In genomic region chr15:52254331-52254730, GRCh38 we compare ENCODE assay signal across 11 cellular contexts. TPM values are rescaled to one million over a fixed set of nuclear protein-coding genes. Genes with fewer than 3 reads are reported as not detected.
A peak's percentile ranks its signal among the peaks of the same experiment; 100 is the strongest.
DNase-seq lines count a peak whose midpoint lies in the region; FAIRE-seq and TF ChIP-seq lines count a peak whose summit lies in the region.
"Had no signal": no experiment of that assay in that cellular context is flagged by ENCODE, and none has a peak within 500 bp of the region (broad histone marks: within the 10 kb centered on the region; RNA-seq: fewer than 3 reads in every experiment).

No MANE protein-coding gene starts in this region.

- H3K4ac ChIP-seq in H9 (ENCODE audit: low read depth, low read length): no peak overlapping the region

- no peak overlapping the region for H3K27ac ChIP-seq in H9 (ENCODE audit: insufficient read length, low read depth, low read length)
- peak overlapping the region; percentile 44 for H3K27ac ChIP-seq in keratinocyte (ENCODE audit: control insufficient read depth, insufficient read depth, low read length)
- no peak overlapping the region for H3K27ac ChIP-seq in RWPE1
- H3K27ac ChIP-seq: hepatocyte had no signal

- H3K23me2 ChIP-seq in H9 (ENCODE audit: insufficient read length, low read depth, low read length, poor library complexity, severe bottlenecking): no peaks in the 10 kb centered on the region

- peaks cover 0 to 52% (median 21%) of the 10 kb centered on the region in 3 experiments; a peak in 5 of 7 replicates for H3K36me3 Mint-ChIP-seq in H9 (ENCODE audit: insufficient read depth in 1 of 3, low read depth in 3 of 3)

- H3K14ac ChIP-seq in H9 (ENCODE audit: insufficient read depth, low read length): no peak overlapping the region; the same call in 1 of the 2 replicates

- no peak overlapping the region for H2BK12ac ChIP-seq in H9 (ENCODE audit: insufficient read length, low read depth, low read length)

- no peak overlapping the region for H3K56ac ChIP-seq in H9 (ENCODE audit: insufficient read length, low read depth, low read length)

- FAIRE-seq in keratinocyte (lab: Jason Lieb, UNC): no peak

- H3K4me3 Mint-ChIP-seq in H9: no peak overlapping the region

- POLR2A ChIA-PET in RWPE1 (lab: Yijun Ruan, JAX; ENCODE audit: low non-redundant PET): no interaction called here

- H3K18ac ChIP-seq in H9 (ENCODE audit: insufficient read length, low read depth, low read length): no peak overlapping the region

- H3K4me1 ChIP-seq in H9 (ENCODE audit: insufficient read depth, low read length) (no peaks in the 10 kb centered on the region; the same call in 1 of the 2 replicates), keratinocyte (ENCODE audit: control insufficient read depth, extremely low read depth, insufficient read depth, low read length) (peaks cover 20% of the 10 kb centered on the region)

- H3K4me2 ChIP-seq in H9 (ENCODE audit: insufficient read depth, insufficient read length, low read length) (no peak overlapping the region), keratinocyte (ENCODE audit: control insufficient read depth, extremely low read depth, insufficient read depth, low read depth, low read length) (no peak overlapping the region)
- H3K4me2 ChIP-seq: hepatocyte had no signal

- H3K9me3 ChIP-seq in H9 (ENCODE audit: control insufficient read depth, low read depth, low read length) (no peaks in the 10 kb centered on the region), keratinocyte (ENCODE audit: control insufficient read depth, low read depth, low read length) (no peaks in the 10 kb centered on the region)

- H2AFZ ChIP-seq in H9 (ENCODE audit: low read length): no peak overlapping the region
- H2AFZ ChIP-seq in keratinocyte (ENCODE audit: control insufficient read depth, low read length): no peak overlapping the region
- H2AFZ ChIP-seq: hepatocyte had no signal

- no peak overlapping the region for H2BK5ac ChIP-seq in H9 (ENCODE audit: insufficient read length, low read length)

- H3K23ac ChIP-seq in H9 (ENCODE audit: insufficient read length, low read depth, low read length): no peak overlapping the region

- no peak overlapping the region for H3K9ac ChIP-seq in H9 (ENCODE audit: extremely low read depth, insufficient read length, low read length)
- no peak overlapping the region for H3K9ac ChIP-seq in keratinocyte (ENCODE audit: control insufficient read depth, extremely low read depth, insufficient read depth, low read length)

- H3K27me3 ChIP-seq in H9 (ENCODE audit: insufficient read depth, low read length) (no peaks in the 10 kb centered on the region), keratinocyte (ENCODE audit: control insufficient read depth, extremely low read depth, insufficient read depth, low read length) (no peaks in the 10 kb centered on the region)
- H3K27me3 ChIP-seq: hepatocyte had no signal

- no peaks in the 10 kb centered on the region for H4K20me1 ChIP-seq in H9 (ENCODE audit: control insufficient read depth, insufficient read depth, insufficient read length)
- H4K20me1 ChIP-seq in keratinocyte (ENCODE audit: control insufficient read depth, extremely low read depth, insufficient read depth, low read length): no peaks in the 10 kb centered on the region

- no peak overlapping the region for H2AK5ac ChIP-seq in H9 (ENCODE audit: insufficient read length, low read length)

- H3T11ph ChIP-seq in H9 (ENCODE audit: low read length): no peak overlapping the region

- no peak overlapping the region for H4K91ac ChIP-seq in H9 (ENCODE audit: insufficient read length, low read depth, low read length)

- H3K4me1 Mint-ChIP-seq in H9: peaks cover 24 to 25% of the 10 kb centered on the region in 2 experiments

- TF ChIP-seq CTCF in H9 (conservative IDR thresholded peaks at IDR 0.05): peak; percentile 38; the same call in 2 of the 3 replicates
- TF ChIP-seq CTCF in keratinocyte (optimal IDR thresholded peaks at IDR 0.05 in 1 of 3, IDR thresholded peaks at IDR 0.05 in 1 of 3, conservative IDR thresholded peaks at IDR 0.05 in 1 of 3; ENCODE audit: extremely low read depth in 1 of 3, insufficient read depth in 2 of 3, low read length in 3 of 3): peak in 2 of 3 experiments; percentile 29 to 31
- no peak for TF ChIP-seq CTCF in RWPE1 (conservative IDR thresholded peaks at IDR 0.05; ENCODE audit: low read depth)

- no peak overlapping the region for H4K5ac ChIP-seq in H9 (ENCODE audit: insufficient read length, low read depth, low read length)

- DNase-seq in NK-92 treated with Interleukin-12 subunit alpha and Interleukin-12 subunit beta, amount 100 ng/mL, for 24 hours (lab: John Stamatoyannopoulos, UW): peak; percentile 19
- DNase-seq in NK-92 (lab: John Stamatoyannopoulos, UW; ENCODE audit: unreplicated experiment) (no peak), H9 (no peak), RPMI7951 (ENCODE audit: low read depth) (peak; percentile 15), keratinocyte (ENCODE audit: low read depth, low spot score) (no peak), COR-L47 (lab: John Stamatoyannopoulos, UW) (no peak), RWPE1 (ENCODE audit: low spot score) (no peak)
- no peak for DNase-seq in stimulated activated naive CD4-positive, alpha-beta T cell (lab: John Stamatoyannopoulos, UW)
- DNase-seq: activated gamma-delta T cell treated with Interleukin-2 at 50 U/mL for 16 hours, NCI-H510A had no signal

- H3K27me3 Mint-ChIP-seq in H9 (ENCODE audit: low read depth): peaks cover 1% of the 10 kb centered on the region; the same call in 1 of the 2 replicates

- H4K8ac ChIP-seq in H9 (replicated peaks; ENCODE audit: insufficient read length, low read depth, low read length): no peak overlapping the region

- H3K79me1 ChIP-seq in H9 (ENCODE audit: insufficient read depth, low read depth, low read length, poor library complexity, severe bottlenecking): no peaks in the 10 kb centered on the region

- dilution Hi-C loops in keratinocyte (cut with MboI; ENCODE audit: extremely low pct_ligation_motif_present, low sequenced_read_pairs): no loop called here

- H3K36me3 ChIP-seq in keratinocyte (ENCODE audit: control insufficient read depth in 2 of 2, extremely low read depth in 1 of 2, insufficient read depth in 2 of 2, low read length in 2 of 2): no peaks in the 10 kb centered on the region

- H3K4me3 ChIP-seq in keratinocyte (ENCODE audit: control insufficient read depth in 2 of 3, extremely low read depth in 1 of 3, insufficient read depth in 2 of 3, low read depth in 1 of 3, low read length in 3 of 3): no peak overlapping the region
- H3K4me3 ChIP-seq: hepatocyte had no signal

- H2BK120ac ChIP-seq in H9 (ENCODE audit: low read depth, low read length, poor library complexity, severe bottlenecking): no peak overlapping the region

- no CpG with 5 or more reads among the region's 5 CpGs for WGBS in H9 (ENCODE audit: extremely low coverage, insufficient read length, low lambda C conversion rate)

- CTCF ChIA-PET in RWPE1 (lab: Yijun Ruan, JAX): interaction anchor here (0.7 to 1.4 kb wide), 3 partner anchors 77 to 685 kb away, joined by 3 to 6 read pairs (median 3); no protein-coding TSS in a partner anchor

- H2BK20ac ChIP-seq in H9 (ENCODE audit: low read depth, low read length, poor library complexity, severe bottlenecking): no peak overlapping the region

- no peak overlapping the region for H2BK15ac ChIP-seq in H9 (ENCODE audit: low read depth, low read length)

- no peaks in the 10 kb centered on the region for H3K9me3 Mint-ChIP-seq in H9

- H3K9me1 ChIP-seq in keratinocyte (ENCODE audit: control insufficient read depth, extremely low read depth, insufficient read depth, low read length): no peaks in the 10 kb centered on the region

- peak overlapping the region in 1 of 3 experiments; percentile 12; a peak in 3 of 7 replicates for H3K27ac Mint-ChIP-seq in H9

- H3K79me2 ChIP-seq in H9 (ENCODE audit: insufficient read depth, low read length): no peaks in the 10 kb centered on the region
- H3K79me2 ChIP-seq in keratinocyte (ENCODE audit: control insufficient read depth, insufficient read depth, low read length): no peaks in the 10 kb centered on the region
- H3K79me2 ChIP-seq: hepatocyte had no signal

RNA-seq across cellular contexts. Expression of gene MYO5C, which starts 41.3 kb away (rescaled TPM):
- total RNA-seq in H9 (2021): 22.2 and 22.4 TPM in 2 replicates
- total RNA-seq in RPMI7951 (2014; rRNA removed; shearing (Covaris generic)): 1.2 and 1.3 TPM in 2 replicates
- polyA plus RNA-seq in keratinocyte: 0.16 to 0.20 TPM (median 0.19 TPM) in 3 replicates
- polyA plus RNA-seq in keratinocyte (2011; ENCODE audit: low read depth): 0.44 TPM
- polyA plus RNA-seq in keratinocyte (2011; cell fraction: cytosol; rRNA removed): 0.04 and 0.12 TPM in 2 replicates
- polyA plus RNA-seq in keratinocyte (2011; cell fraction: nucleus; rRNA removed): 0.38 and 0.44 TPM in 2 replicates
- 0.18 and 0.31 TPM in 2 replicates for polyA plus RNA-seq in keratinocyte (2012; ENCODE audit: low replicate concordance)
- polyA minus RNA-seq in keratinocyte: 0.43 to 0.86 TPM in 2 of 3 replicates, not detected in the other
- polyA minus RNA-seq in keratinocyte (2011; cell fraction: cytosol; rRNA and poly(A)+ RNA removed): not detected
- polyA minus RNA-seq in keratinocyte (2011; cell fraction: nucleus; rRNA and poly(A)+ RNA removed): 0.42 and 1.7 TPM in 2 replicates

Comparison
In these comparisons a context has a peak if more than half of its experiments do, and no peak if none do; other contexts are left out.
1. DNase-seq: peak in NK-92 treated with Interleukin-12 subunit alpha and Interleukin-12 subunit beta, amount 100 ng/mL, for 24 hours (single experiment) and RPMI7951 (single experiment); none in NK-92 (single experiment), H9 (single experiment), keratinocyte (single experiment), stimulated activated naive CD4-positive, alpha-beta T cell (0 of 6), COR-L47 (single experiment) and RWPE1 (single experiment).